In the genomic region with DNA sequence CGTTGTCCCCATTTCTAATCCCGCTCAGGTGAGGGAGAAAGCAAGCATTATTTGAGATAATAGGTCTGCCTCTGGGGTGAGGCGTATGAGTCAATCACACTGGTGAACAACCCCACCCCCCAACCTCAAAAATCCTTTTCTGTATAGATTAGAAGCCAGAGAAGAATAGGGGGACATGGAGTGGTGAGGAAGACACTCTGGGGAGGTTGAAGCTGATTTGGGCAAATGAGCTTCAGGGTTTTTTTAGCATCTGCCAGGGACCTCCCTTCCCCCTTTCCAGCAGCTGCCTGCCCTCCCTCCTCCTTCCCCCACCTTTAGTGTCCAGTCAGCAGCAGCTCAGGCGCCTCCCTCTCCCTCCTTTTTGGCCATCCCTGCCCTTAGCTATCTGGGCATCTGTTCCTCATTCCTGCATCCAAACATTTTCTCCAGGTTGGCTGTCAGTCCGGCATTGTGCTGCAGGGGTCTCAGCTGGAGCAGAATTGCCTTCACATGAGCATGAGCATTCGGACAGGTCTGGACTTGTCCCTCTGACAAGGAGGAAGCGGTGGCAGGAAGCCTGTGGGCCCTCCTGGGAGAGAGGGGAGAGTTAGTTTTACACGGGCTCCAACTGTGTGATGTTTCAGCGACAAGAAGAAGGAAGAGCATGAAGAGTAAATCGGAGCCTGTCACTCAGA, we compare ENCODE assay signal across 8 cellular contexts. TPM values are rescaled to one million over a fixed set of nuclear protein-coding genes. Genes with fewer than 3 reads are reported as not detected.
DNase-seq lines count a peak whose midpoint lies in the region; ATAC-seq, FAIRE-seq and TF ChIP-seq lines count a peak whose summit lies in the region.

No MANE protein-coding gene starts in this region.

- WGBS in esophagus muscularis mucosa = 23% methylated on average over 10 of the region's 10 CpGs

- TF ChIP-seq CTCF in AG04449 (IDR thresholded peaks at IDR 0.05; ENCODE audit: insufficient read depth, low read length, missing control alignments) = no peak
- TF ChIP-seq CTCF in Peyer's patch (IDR thresholded peaks at IDR 0.05) = no peak
- TF ChIP-seq CTCF in esophagus muscularis mucosa (IDR thresholded peaks at IDR 0.05) = no peak
- TF ChIP-seq CTCF in nephron progenitor cell (IDR thresholded peaks at IDR 0.05) = no peak

- no peaks in the 10 kb centered on the region for H3K9me3 Mint-ChIP-seq in nephron progenitor cell

- H3K36me3 ChIP-seq in HUES6 (ENCODE audit: control insufficient read depth, insufficient read depth, low read length) = no peaks in the 10 kb centered on the region
- no peaks in the 10 kb centered on the region for H3K36me3 ChIP-seq in Peyer's patch
- H3K36me3 ChIP-seq in esophagus muscularis mucosa = no peaks in the 10 kb centered on the region

- no peak overlapping the region for H3K27ac Mint-ChIP-seq in nephron progenitor cell

- TF ChIP-seq EP300 in esophagus muscularis mucosa (IDR thresholded peaks at IDR 0.05) = no peak

- H3K4me3 Mint-ChIP-seq in nephron progenitor cell = no peak overlapping the region

- H3K27ac ChIP-seq in HUES6 (ENCODE audit: low read depth, low read length) (peak overlapping the region; percentile 16; the same call in 1 of the 2 replicates), Peyer's patch (peak overlapping the region in 3 of 4 donors; percentile 26 to 46 (median 44)), esophagus muscularis mucosa (replicated peaks in 1 of 4) (peak overlapping the region; percentile 69 to 77 (median 73))

- peaks cover 2% of the 10 kb centered on the region for H3K27me3 Mint-ChIP-seq in nephron progenitor cell (ENCODE audit: low read depth, poor library complexity)

- CTCF ChIA-PET in AG04449 (lab: Yijun Ruan, JAX) = interaction anchor here (0.9 kb wide), 1 partner anchor 22 kb away, joined by 3 read pairs; no protein-coding TSS in a partner anchor

- H3K27me3 ChIP-seq in HUES6 (ENCODE audit: control insufficient read depth, insufficient read depth, low read length) (no peaks in the 10 kb centered on the region), Peyer's patch (no peaks in the 10 kb centered on the region), esophagus muscularis mucosa (no peaks in the 10 kb centered on the region)

- H3K9ac ChIP-seq in HUES6 (ENCODE audit: low read length) = peak overlapping the region; percentile 42

- POLR2A ChIA-PET in AG04449 (lab: Yijun Ruan, JAX) = no interaction called here

- H3K9me3 ChIP-seq in HUES6 (ENCODE audit: control insufficient read depth, insufficient read depth, low read depth, low read length) (no peaks in the 10 kb centered on the region), Peyer's patch (no peaks in the 10 kb centered on the region), esophagus muscularis mucosa (no peaks in the 10 kb centered on the region)

- H3K4me1 ChIP-seq in HUES6 (ENCODE audit: control insufficient read depth, insufficient read depth, low read length) (peaks cover 39% of the 10 kb centered on the region), Peyer's patch (peaks cover 0 to 10% (median 6%) of the 10 kb centered on the region in 4 donors), esophagus muscularis mucosa (peaks cover 21 to 34% (median 28%) of the 10 kb centered on the region in 4 donors)

- TF ChIP-seq POLR2A in Peyer's patch (IDR thresholded peaks at IDR 0.05) = no peak
- no peak for TF ChIP-seq POLR2A in esophagus muscularis mucosa (IDR thresholded peaks at IDR 0.05; ENCODE audit: low read depth)

- H3K36me3 Mint-ChIP-seq in nephron progenitor cell (ENCODE audit: low read depth) = no peaks in the 10 kb centered on the region

- FAIRE-seq in RCC 7860 (lab: Jason Lieb, UNC) = no peak

- H3K4me1 Mint-ChIP-seq in nephron progenitor cell = peaks cover 43% of the 10 kb centered on the region

- no peak for DNase-seq in AG04449 (ENCODE audit: low read depth, low spot score)
- no peak for DNase-seq in Peyer's patch
- DNase-seq in esophagus muscularis mucosa (ENCODE audit: extremely low spot score) = no peak
- DNase-seq in nephron progenitor cell = peak; percentile 36
- DNase-seq in RCC 7860 (ENCODE audit: low spot score) = no peak

- intact Hi-C loops in esophagus muscularis mucosa (cut with DNase I) = no loop called here

- ATAC-seq in GM18520 (IDR thresholded peaks at IDR 0.05; ENCODE audit: unreplicated experiment) (peak; percentile 37), GM21423 (IDR thresholded peaks at IDR 0.05; ENCODE audit: unreplicated experiment) (no peak)

- H3K4me3 ChIP-seq in AG04449 (ENCODE audit: low read depth, low read length) (peak overlapping the region; percentile 48; the same call in 1 of the 2 replicates), HUES6 (ENCODE audit: low read depth, low read length) (peak overlapping the region; percentile 43), Peyer's patch (no peak overlapping the region), esophagus muscularis mucosa (peak overlapping the region; percentile 40 to 55 (median 48))

RNA-seq across cellular contexts. Expression of a gene that starts 30.8 kb away (rescaled TPM):
- total RNA-seq in Peyer's patch (10 to 100 TPM; 20.6 to 66.6 (median 54.3) TPM), esophagus muscularis mucosa (100 to 1,000 TPM in 3 of 4 donors, 10 to 100 TPM in 1; 69.1 to 150 (median 106) TPM)

Comparison
In these comparisons a context has a peak if more than half of its experiments do, and no peak if none do; other contexts are left out.
1. H3K4me3 ChIP-seq: peak in AG04449 (single experiment), HUES6 (single experiment) and esophagus muscularis mucosa (4 of 4); none in Peyer's patch (0 of 4).
2. H3K27ac ChIP-seq: peak in every context shown above with its lines; median percentile 73 in esophagus muscularis mucosa; 44 in Peyer's patch; 16 in HUES6.